In genomic region chr11:13012037-13012693, GRCh38 we compare ENCODE assay signal across 15 cellular contexts. TPM values are rescaled to one million over a fixed set of nuclear protein-coding genes. Genes with fewer than 3 reads are reported as not detected.
DNase-seq lines count a peak whose midpoint lies in the region; ATAC-seq and TF ChIP-seq lines count a peak whose summit lies in the region.
"Had no signal": no experiment of that assay in that cellular context is flagged by ENCODE, and none has a peak within 500 bp of the region (broad histone marks: within the 10 kb centered on the region; RNA-seq: fewer than 3 reads in every experiment).

No MANE protein-coding gene starts in this region.

- peak overlapping the region; percentile 79 for H3K4me3 Mint-ChIP-seq in endodermal cell
- H3K4me3 Mint-ChIP-seq: activated naive CD8-positive, alpha-beta T cell treated with anti-CD3 and anti-CD28 coated beads for 36 hours; naive thymus-derived CD8-positive, alpha-beta T cell had no signal

- H2AFZ ChIP-seq in mesenchymal stem cell (ENCODE audit: low read depth, low read length) = no peak overlapping the region

- no peak overlapping the region for H3K23ac ChIP-seq in mesenchymal stem cell (ENCODE audit: low read length in 2 of 2)

- no peak overlapping the region for H3K4ac ChIP-seq in mesenchymal stem cell (ENCODE audit: low read depth in 1 of 2, low read length in 2 of 2)

- H3K36me3 Mint-ChIP-seq in endodermal cell (ENCODE audit: low read depth) = no peaks in the 10 kb centered on the region
- H3K36me3 Mint-ChIP-seq: activated naive CD8-positive, alpha-beta T cell treated with anti-CD3 and anti-CD28 coated beads for 36 hours; naive thymus-derived CD8-positive, alpha-beta T cell had no signal

- no peak overlapping the region for H2BK12ac ChIP-seq in mesenchymal stem cell (ENCODE audit: low read length in 2 of 2)

- H3K4me1 ChIP-seq in endodermal cell (ENCODE audit: control insufficient read depth, insufficient read depth, low read length) (peaks cover 16% of the 10 kb centered on the region), mesenchymal stem cell (ENCODE audit: control insufficient read depth, insufficient read depth, low read depth, low read length) (peaks cover 26% of the 10 kb centered on the region), upper lobe of right lung (peaks cover 12% of the 10 kb centered on the region)

- peak overlapping the region; percentile 57 for H3K4me2 ChIP-seq in mesenchymal stem cell (ENCODE audit: low read length, poor library complexity, severe bottlenecking)
- H3K4me2 ChIP-seq: KMS-11 had no signal

- H3K9ac ChIP-seq in endodermal cell (ENCODE audit: extremely low read depth, low read length, poor library complexity, severe bottlenecking) = peak overlapping the region; percentile 38
- no peak overlapping the region for H3K9ac ChIP-seq in mesenchymal stem cell (ENCODE audit: low read length)
- H3K9ac ChIP-seq: KMS-11 had no signal

- intact Hi-C loops in Right ventricle myocardium superior (cut with DNase I) = loop anchor here (10.0 kb wide), 1 partner anchor 93 kb away; no protein-coding TSS in a partner anchor
- intact Hi-C loops in cardiac septum (cut with DNase I) = no loop called here
- intact Hi-C loops in upper lobe of right lung (cut with DNase I) = no loop called here
- intact Hi-C loops in sciatic nerve (cut with DNase I) = no loop called here

- DNase-seq in Right ventricle myocardium superior (peak; percentile 24), cardiac septum (ENCODE audit: low spot score) (no peak), endodermal cell (peak; percentile 85), mesenchymal stem cell (no peak), upper lobe of right lung (no peak), OCI-M2 (lab: John Stamatoyannopoulos, UW; ENCODE audit: unreplicated experiment) (no peak), inferior parietal cortex (ENCODE audit: extremely low spot score) (no peak), sciatic nerve (ENCODE audit: low spot score) (no peak)
- DNase-seq: activated CD8-positive, alpha-beta memory T cell treated with anti-CD3 and anti-CD28 coated beads, Interleukin-2, amount 50 U/mL, for 4 hours; activated naive CD8-positive, alpha-beta T cell treated with anti-CD3 and anti-CD28 coated beads for 36 hours; naive thymus-derived CD8-positive, alpha-beta T cell; NCI-H1694 treated with DMSO at 0.1 percent for 48 hours had no signal

- H4K8ac ChIP-seq in mesenchymal stem cell (ENCODE audit: low read length) = no peak overlapping the region

- ATAC-seq in Right ventricle myocardium superior (ENCODE audit: poor library complexity) (no peak), upper lobe of right lung (no peak), sciatic nerve (no peak)
- ATAC-seq: naive thymus-derived CD8-positive, alpha-beta T cell had no signal

- H2BK15ac ChIP-seq in mesenchymal stem cell (ENCODE audit: low read depth, poor library complexity, severe bottlenecking) = no peak overlapping the region

- no peak overlapping the region for H2BK120ac ChIP-seq in mesenchymal stem cell (ENCODE audit: low read depth, low read length)

- peak overlapping the region; percentile 83 for H3K27ac Mint-ChIP-seq in endodermal cell
- H3K27ac Mint-ChIP-seq: activated naive CD8-positive, alpha-beta T cell treated with anti-CD3 and anti-CD28 coated beads for 36 hours; naive thymus-derived CD8-positive, alpha-beta T cell had no signal

- H3K27ac ChIP-seq in endodermal cell (ENCODE audit: low read depth, low read length) (no peak overlapping the region), mesenchymal stem cell (ENCODE audit: low read length, poor library complexity, severe bottlenecking) (no peak overlapping the region), upper lobe of right lung (no peak overlapping the region)
- H3K27ac ChIP-seq: coronary artery, KMS-11 had no signal

- H3K9me3 ChIP-seq in endodermal cell (ENCODE audit: control insufficient read depth, low read length) (no peaks in the 10 kb centered on the region), mesenchymal stem cell (ENCODE audit: control insufficient read depth, low read length) (peaks cover 3% of the 10 kb centered on the region), upper lobe of right lung (no peaks in the 10 kb centered on the region)

- no peak overlapping the region for H3K18ac ChIP-seq in mesenchymal stem cell (ENCODE audit: low read depth in 1 of 2, low read length in 2 of 2)

- 28 to 47% methylated on average over 3 to 9 of the region's 9 CpGs for WGBS in endodermal cell (ENCODE audit: insufficient coverage in 1 of 2, insufficient read length in 1 of 2), 2 experiments
- WGBS in mesenchymal stem cell = 42% methylated on average over 7 of the region's 9 CpGs

- H2BK5ac ChIP-seq in mesenchymal stem cell (ENCODE audit: low read depth, low read length, poor library complexity, severe bottlenecking) = no peak overlapping the region

- H4K91ac ChIP-seq in mesenchymal stem cell (ENCODE audit: low read length) = no peak overlapping the region

- no peak for TF ChIP-seq CTCF in endodermal cell (conservative IDR thresholded peaks at IDR 0.05)
- no peak for TF ChIP-seq CTCF in upper lobe of right lung (IDR thresholded peaks at IDR 0.05)

- H3K4me1 Mint-ChIP-seq in endodermal cell = peaks cover 57% of the 10 kb centered on the region

- no peaks in the 10 kb centered on the region for H3K27me3 ChIP-seq in endodermal cell (ENCODE audit: control insufficient read depth, insufficient read depth, low read length, poor library complexity, severe bottlenecking)
- peaks cover 0 to 97% of the 10 kb centered on the region in 2 experiments for H3K27me3 ChIP-seq in mesenchymal stem cell (ENCODE audit: control insufficient read depth in 1 of 2, insufficient read depth in 1 of 2, low read length in 2 of 2)
- H3K27me3 ChIP-seq in upper lobe of right lung = peaks cover 81% of the 10 kb centered on the region

- H2AK5ac ChIP-seq in mesenchymal stem cell (ENCODE audit: low read length, severe bottlenecking) = no peak overlapping the region

- H3K4me3 ChIP-seq in endodermal cell (ENCODE audit: low read length) (peak overlapping the region; percentile 88), mesenchymal stem cell (ENCODE audit: insufficient read depth in 1 of 2, low read depth in 1 of 2, low read length in 2 of 2) (no peak overlapping the region), upper lobe of right lung (peak overlapping the region; percentile 30)
- H3K4me3 ChIP-seq: coronary artery had no signal

- H3K27me3 Mint-ChIP-seq in endodermal cell (ENCODE audit: insufficient read depth) = peaks cover 45% of the 10 kb centered on the region

- H3K36me3 ChIP-seq in endodermal cell (ENCODE audit: control insufficient read depth, insufficient read depth, low read length) = no peaks in the 10 kb centered on the region
- H3K36me3 ChIP-seq in mesenchymal stem cell (ENCODE audit: control insufficient read depth in 1 of 2, insufficient read depth in 2 of 2, low read depth in 1 of 2, low read length in 2 of 2) = peaks cover 0 to 3% of the 10 kb centered on the region in 2 experiments
- no peaks in the 10 kb centered on the region for H3K36me3 ChIP-seq in upper lobe of right lung

- no peaks in the 10 kb centered on the region for H3K9me3 Mint-ChIP-seq in endodermal cell
- H3K9me3 Mint-ChIP-seq: activated naive CD8-positive, alpha-beta T cell treated with anti-CD3 and anti-CD28 coated beads for 36 hours; naive thymus-derived CD8-positive, alpha-beta T cell had no signal

- peaks cover 10% of the 10 kb centered on the region for H3K79me1 ChIP-seq in mesenchymal stem cell (replicated peaks; ENCODE audit: low read length, poor library complexity, severe bottlenecking)

- H3K14ac ChIP-seq in mesenchymal stem cell (ENCODE audit: low read length in 2 of 2) = no peak overlapping the region

RNA-seq across cellular contexts. Expression of gene RASSF10, which starts 3.0 kb away (rescaled TPM):
- total RNA-seq in Right ventricle myocardium superior (0.22 TPM), cardiac septum (0.08 TPM), endodermal cell (10 to 100 TPM; 29.1 to 30.8 TPM), upper lobe of right lung (4.8 TPM), sciatic nerve (0.27 TPM)
- polyA plus RNA-seq in endodermal cell (2013, experiment 1 of 2) = 2.7 TPM
- 2.7 TPM for polyA plus RNA-seq in endodermal cell (2013, experiment 2 of 2)
- not detected for polyA plus RNA-seq in mesenchymal stem cell (2013, experiment 1 of 2)
- polyA plus RNA-seq in mesenchymal stem cell (2013, experiment 2 of 2) = not detected
- total RNA-seq: activated naive CD8-positive, alpha-beta T cell treated with anti-CD3 and anti-CD28 coated beads for 36 hours; fibroblast of villous mesenchyme; naive thymus-derived CD8-positive, alpha-beta T cell had no signal
- polyA plus RNA-seq: naive thymus-derived CD8-positive, alpha-beta T cell had no signal

Comparison
In these comparisons a context has a peak if more than half of its experiments do, and no peak if none do; other contexts are left out.
1. DNase-seq: peak in Right ventricle myocardium superior (single experiment) and endodermal cell (single experiment); none in cardiac septum (single experiment), mesenchymal stem cell (single experiment), upper lobe of right lung (single experiment), OCI-M2 (single experiment), inferior parietal cortex (single experiment) and sciatic nerve (single experiment).
2. H3K4me3 ChIP-seq: peak in endodermal cell (single experiment) and upper lobe of right lung (single experiment); none in mesenchymal stem cell (0 of 2).